Comparison of ENCODE assay signal across 1 cellular context in the genomic region with DNA sequence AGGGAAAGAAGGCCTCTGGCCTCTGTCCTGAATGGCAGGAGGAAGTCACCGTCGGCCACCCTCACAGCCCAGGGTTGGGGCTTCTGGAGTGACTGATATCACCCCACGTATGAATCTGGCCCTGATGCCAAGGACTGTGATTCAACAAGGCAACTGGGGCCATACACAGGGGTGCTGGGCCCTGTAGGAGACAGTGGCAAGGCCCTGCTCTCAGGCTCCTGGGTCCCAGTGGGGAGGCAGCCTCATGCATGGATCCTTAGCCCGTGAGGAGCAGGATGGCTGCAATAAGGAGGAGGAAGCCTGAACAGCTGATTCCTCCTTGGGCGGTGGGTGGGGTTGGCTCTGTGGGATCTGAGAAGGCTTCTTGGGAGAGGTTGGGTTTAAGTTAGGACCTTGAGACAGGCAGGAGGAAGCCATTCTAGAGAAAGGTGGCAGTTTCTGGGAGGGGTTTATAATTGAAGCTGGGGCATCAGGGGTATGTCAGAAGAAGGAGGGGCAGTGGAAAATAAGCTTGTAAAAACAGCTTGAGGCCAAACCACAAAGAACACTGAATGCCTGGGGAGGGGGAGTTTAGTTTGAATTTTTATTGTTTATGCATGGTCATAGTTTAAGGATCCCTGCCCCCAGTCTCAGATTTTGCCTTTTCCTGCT.
TF ChIP-seq lines count a peak whose summit lies in the region.

No MANE protein-coding gene starts in this region.

TF ChIP-seq in HepG2, 621 proteins besides CTCF, POLR2A, EP300 and RAD21:
- TF ChIP-seq RELA (CRISPR knock-in tag; IDR thresholded peaks at IDR 0.05) (no peak), MYC (CRISPR knock-in tag; IDR thresholded peaks at IDR 0.05; ENCODE audit: borderline replicate concordance) (no peak), PHF20 (CRISPR knock-in tag; IDR thresholded peaks at IDR 0.05) (no peak), ZNF839 (CRISPR knock-in tag; IDR thresholded peaks at IDR 0.05; ENCODE audit: borderline replicate concordance) (0 out of 2 replicates have a peak, but pooled peaks have one; percentile 1), ZNF142 (CRISPR knock-in tag; IDR thresholded peaks at IDR 0.05) (no peak; the same call in 1 of the 2 replicates), PPARG (CRISPR knock-in tag; conservative IDR thresholded peaks at IDR 0.05) (no peak), TFDP2 (CRISPR knock-in tag; IDR thresholded peaks at IDR 0.05) (no peak), ZBTB44 (CRISPR knock-in tag; IDR thresholded peaks at IDR 0.05) (no peak), ZNF570 (CRISPR knock-in tag; IDR thresholded peaks at IDR 0.05; ENCODE audit: borderline replicate concordance) (no peak), MATR3 (CRISPR knock-in tag; IDR thresholded peaks at IDR 0.05) (no peak), ZBED4 (CRISPR knock-in tag; IDR thresholded peaks at IDR 0.05; ENCODE audit: borderline replicate concordance) (no peak), SOX13 (IDR thresholded peaks at IDR 0.05) (no peak), SOX13 (CRISPR knock-in tag; conservative IDR thresholded peaks at IDR 0.05 in 1 of 2, IDR thresholded peaks at IDR 0.05 in 1 of 2) (no peak), TCF12 (IDR thresholded peaks at IDR 0.05) (no peak), TCF12 (CRISPR knock-in tag; IDR thresholded peaks at IDR 0.05) (no peak), ZBTB7A (CRISPR knock-in tag; IDR thresholded peaks at IDR 0.05) (0 out of 2 replicates have a peak, but pooled peaks have one; percentile 46), SUZ12 (IDR thresholded peaks at IDR 0.05; ENCODE audit: low read depth, low read length) (no peak), ZMYM2 (CRISPR knock-in tag; IDR thresholded peaks at IDR 0.05) (no peak), JUND (CRISPR knock-in tag; IDR thresholded peaks at IDR 0.05) (0 out of 2 replicates have a peak, but pooled peaks have one; percentile 34), TFAP4 (IDR thresholded peaks at IDR 0.05; ENCODE audit: borderline replicate concordance, low read depth) (peak; percentile 39; the same call in 1 of the 2 replicates), YEATS2 (CRISPR knock-in tag; IDR thresholded peaks at IDR 0.05; ENCODE audit: borderline replicate concordance) (0 out of 2 replicates have a peak, but pooled peaks have one; percentile 5)
- TF ChIP-seq, protein P1, sequence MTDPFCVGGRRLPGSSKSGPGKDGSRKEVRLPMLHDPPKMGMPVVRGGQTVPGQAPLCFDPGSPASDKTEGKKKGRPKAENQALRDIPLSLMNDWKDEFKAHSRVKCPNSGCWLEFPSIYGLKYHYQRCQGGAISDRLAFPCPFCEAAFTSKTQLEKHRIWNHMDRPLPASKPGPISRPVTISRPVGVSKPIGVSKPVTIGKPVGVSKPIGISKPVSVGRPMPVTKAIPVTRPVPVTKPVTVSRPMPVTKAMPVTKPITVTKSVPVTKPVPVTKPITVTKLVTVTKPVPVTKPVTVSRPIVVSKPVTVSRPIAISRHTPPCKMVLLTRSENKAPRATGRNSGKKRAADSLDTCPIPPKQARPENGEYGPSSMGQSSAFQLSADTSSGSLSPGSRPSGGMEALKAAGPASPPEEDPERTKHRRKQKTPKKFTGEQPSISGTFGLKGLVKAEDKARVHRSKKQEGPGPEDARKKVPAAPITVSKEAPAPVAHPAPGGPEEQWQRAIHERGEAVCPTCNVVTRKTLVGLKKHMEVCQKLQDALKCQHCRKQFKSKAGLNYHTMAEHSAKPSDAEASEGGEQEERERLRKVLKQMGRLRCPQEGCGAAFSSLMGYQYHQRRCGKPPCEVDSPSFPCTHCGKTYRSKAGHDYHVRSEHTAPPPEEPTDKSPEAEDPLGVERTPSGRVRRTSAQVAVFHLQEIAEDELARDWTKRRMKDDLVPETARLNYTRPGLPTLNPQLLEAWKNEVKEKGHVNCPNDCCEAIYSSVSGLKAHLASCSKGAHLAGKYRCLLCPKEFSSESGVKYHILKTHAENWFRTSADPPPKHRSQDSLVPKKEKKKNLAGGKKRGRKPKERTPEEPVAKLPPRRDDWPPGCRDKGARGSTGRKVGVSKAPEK (CRISPR knock-in tag; IDR thresholded peaks at IDR 0.05; ENCODE audit: borderline replicate concordance), result no peak
